In genomic region chr6:26054937-26055669, GRCh38 we compare ENCODE assay signal across 1 cellular context.
TF ChIP-seq lines count a peak whose summit lies in the region.

No MANE protein-coding gene starts in this region.

TF ChIP-seq in K562, 482 proteins besides CTCF, POLR2A, EP300 and RAD21 (continued from another document and continues in another):
- TF ChIP-seq, protein P1, sequence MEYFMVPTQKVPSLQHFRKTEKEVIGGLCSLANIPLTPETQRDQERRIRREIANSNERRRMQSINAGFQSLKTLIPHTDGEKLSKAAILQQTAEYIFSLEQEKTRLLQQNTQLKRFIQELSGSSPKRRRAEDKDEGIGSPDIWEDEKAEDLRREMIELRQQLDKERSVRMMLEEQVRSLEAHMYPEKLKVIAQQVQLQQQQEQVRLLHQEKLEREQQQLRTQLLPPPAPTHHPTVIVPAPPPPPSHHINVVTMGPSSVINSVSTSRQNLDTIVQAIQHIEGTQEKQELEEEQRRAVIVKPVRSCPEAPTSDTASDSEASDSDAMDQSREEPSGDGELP (CRISPR knock-in tag; IDR thresholded peaks at IDR 0.05; ENCODE audit: borderline replicate concordance): peak; percentile 49
- TF ChIP-seq, protein P2, sequence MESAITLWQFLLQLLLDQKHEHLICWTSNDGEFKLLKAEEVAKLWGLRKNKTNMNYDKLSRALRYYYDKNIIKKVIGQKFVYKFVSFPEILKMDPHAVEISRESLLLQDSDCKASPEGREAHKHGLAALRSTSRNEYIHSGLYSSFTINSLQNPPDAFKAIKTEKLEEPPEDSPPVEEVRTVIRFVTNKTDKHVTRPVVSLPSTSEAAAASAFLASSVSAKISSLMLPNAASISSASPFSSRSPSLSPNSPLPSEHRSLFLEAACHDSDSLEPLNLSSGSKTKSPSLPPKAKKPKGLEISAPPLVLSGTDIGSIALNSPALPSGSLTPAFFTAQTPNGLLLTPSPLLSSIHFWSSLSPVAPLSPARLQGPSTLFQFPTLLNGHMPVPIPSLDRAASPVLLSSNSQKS (CRISPR knock-in tag; IDR thresholded peaks at IDR 0.05): peak; percentile 91
- TF ChIP-seq FOXK2 (conservative IDR thresholded peaks at IDR 0.05 in 1 of 2, IDR thresholded peaks at IDR 0.05 in 1 of 2; ENCODE audit: low read depth in 2 of 2) (peak; percentile 52 to 60; a peak in 2 of 4 replicates), TSC22D4 (tag; IDR thresholded peaks at IDR 0.05) (no peak), JUN (IDR thresholded peaks at IDR 0.05; ENCODE audit: borderline replicate concordance, low read depth, low read length) (peak; percentile 22; the same call in 1 of the 2 replicates), JUN (CRISPR knock-in tag; IDR thresholded peaks at IDR 0.05; ENCODE audit: borderline replicate concordance) (no peak), SRSF1 (IDR thresholded peaks at IDR 0.05; ENCODE audit: low read depth, low read length) (no peak), EHMT2 (IDR thresholded peaks at IDR 0.05) (no peak), RBM34 (IDR thresholded peaks at IDR 0.05; ENCODE audit: borderline replicate concordance, insufficient read depth, low read length) (no peak), ZMIZ1 (IDR thresholded peaks at IDR 0.05; ENCODE audit: low read depth in 2 of 2, low read length in 2 of 2) (peak in 1 of 2 experiments; percentile 71; a peak in 2 of 4 replicates), SRSF3 (IDR thresholded peaks at IDR 0.05; ENCODE audit: insufficient read depth, low read length) (no peak), ZC3H11A (IDR thresholded peaks at IDR 0.05; ENCODE audit: low read depth, low read length) (0 out of 2 replicates have a peak, but pooled peaks have one; percentile 41), ZNF57 (CRISPR knock-in tag; IDR thresholded peaks at IDR 0.05) (peak; percentile 82), POLR3A (IDR thresholded peaks at IDR 0.05; ENCODE audit: borderline replicate concordance, extremely low read depth, insufficient read depth, insufficient read length) (no peak), SETDB1 (IDR thresholded peaks at IDR 0.05; ENCODE audit: low read length) (no peak), ZFP36 (IDR thresholded peaks at IDR 0.05; ENCODE audit: low read depth, low read length, partially characterized antibody) (no peak), HEY1 (CRISPR knock-in tag; IDR thresholded peaks at IDR 0.05; ENCODE audit: borderline replicate concordance) (peak; percentile 86; the same call in 1 of the 2 replicates), SLC30A9 (CRISPR knock-in tag; IDR thresholded peaks at IDR 0.05) (no peak), TCF7L2 (IDR thresholded peaks at IDR 0.05; ENCODE audit: low read depth, low read length) (no peak), NR3C1 (CRISPR knock-in tag; IDR thresholded peaks at IDR 0.05) (no peak), ELF2 (CRISPR knock-in tag; IDR thresholded peaks at IDR 0.05) (peak; percentile 81), GATA2 (CRISPR knock-in tag; IDR thresholded peaks at IDR 0.05) (no peak), CBX2 (IDR thresholded peaks at IDR 0.05; ENCODE audit: insufficient read depth, low read length, poor library complexity, severe bottlenecking) (no peak), RFX1 (IDR thresholded peaks at IDR 0.05) (peak; percentile 47; the same call in 1 of the 2 replicates), ZNF408 (CRISPR knock-in tag; IDR thresholded peaks at IDR 0.05; ENCODE audit: low read depth) (no peak), PTRF (tag; IDR thresholded peaks at IDR 0.05) (no peak), ZNF274 (IDR thresholded peaks at IDR 0.05; ENCODE audit: borderline replicate concordance, low read depth, low read length) (no peak), ZBTB7A (IDR thresholded peaks at IDR 0.05; ENCODE audit: borderline replicate concordance, control insufficient read depth, low read depth, low read length) (no peak), ZNF695 (CRISPR knock-in tag; IDR thresholded peaks at IDR 0.05) (peak; percentile 30), ZNF445 (CRISPR knock-in tag; IDR thresholded peaks at IDR 0.05; ENCODE audit: low read depth) (peak; percentile 87), ZFPM2 (CRISPR knock-in tag; IDR thresholded peaks at IDR 0.05) (peak; percentile 94), E4F1 (CRISPR knock-in tag; IDR thresholded peaks at IDR 0.05; ENCODE audit: borderline replicate concordance) (peak; percentile 66; the same call in 1 of the 2 replicates), CEBPG (CRISPR knock-in tag; IDR thresholded peaks at IDR 0.05) (peak; percentile 56; the same call in 1 of the 2 replicates), CEBPG (tag; conservative IDR thresholded peaks at IDR 0.05 in 1 of 2, IDR thresholded peaks at IDR 0.05 in 1 of 2) (no peak), ZKSCAN8 (CRISPR knock-in tag; IDR thresholded peaks at IDR 0.05) (no peak; the same call in 1 of the 2 replicates), POLR2H (tag; IDR thresholded peaks at IDR 0.05; ENCODE audit: low read depth) (peak; percentile 94), MTA3 (IDR thresholded peaks at IDR 0.05; ENCODE audit: borderline replicate concordance) (peak; percentile 73), NUFIP1 (IDR thresholded peaks at IDR 0.05; ENCODE audit: partially characterized antibody) (peak; percentile 29), ESRRB (CRISPR knock-in tag; IDR thresholded peaks at IDR 0.05; ENCODE audit: borderline replicate concordance) (peak; percentile 94), CREBBP (IDR thresholded peaks at IDR 0.05; ENCODE audit: low read depth, low read length) (no peak), HES1 (IDR thresholded peaks at IDR 0.05; ENCODE audit: low read depth) (no peak), MXI1 (IDR thresholded peaks at IDR 0.05; ENCODE audit: low read depth, low read length) (peak; percentile 63), DEAF1 (CRISPR knock-in tag; IDR thresholded peaks at IDR 0.05) (peak; percentile 73), HDAC2 (IDR thresholded peaks at IDR 0.05) (no peak; the same call in 1 of the 2 replicates), LCOR (CRISPR knock-in tag; IDR thresholded peaks at IDR 0.05) (no peak; the same call in 1 of the 2 replicates), CTBP1 (IDR thresholded peaks at IDR 0.05; ENCODE audit: borderline replicate concordance) (no peak; the same call in 1 of the 2 replicates), ZBTB49 (CRISPR knock-in tag; IDR thresholded peaks at IDR 0.05; ENCODE audit: borderline replicate concordance) (no peak), ZNF655 (CRISPR knock-in tag; IDR thresholded peaks at IDR 0.05) (no peak; the same call in 1 of the 2 replicates), SMAD2 (IDR thresholded peaks at IDR 0.05; ENCODE audit: low read depth, low read length) (no peak), RBM15 (IDR thresholded peaks at IDR 0.05; ENCODE audit: insufficient read depth, low read length) (no peak), ZNF24 (IDR thresholded peaks at IDR 0.05) (peak; percentile 68; the same call in 1 of the 2 replicates), ZNF282 (CRISPR knock-in tag; IDR thresholded peaks at IDR 0.05) (no peak)
- TF ChIP-seq, protein P3, sequence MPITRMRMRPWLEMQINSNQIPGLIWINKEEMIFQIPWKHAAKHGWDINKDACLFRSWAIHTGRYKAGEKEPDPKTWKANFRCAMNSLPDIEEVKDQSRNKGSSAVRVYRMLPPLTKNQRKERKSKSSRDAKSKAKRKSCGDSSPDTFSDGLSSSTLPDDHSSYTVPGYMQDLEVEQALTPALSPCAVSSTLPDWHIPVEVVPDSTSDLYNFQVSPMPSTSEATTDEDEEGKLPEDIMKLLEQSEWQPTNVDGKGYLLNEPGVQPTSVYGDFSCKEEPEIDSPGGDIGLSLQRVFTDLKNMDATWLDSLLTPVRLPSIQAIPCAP (CRISPR knock-in tag; IDR thresholded peaks at IDR 0.05; ENCODE audit: borderline replicate concordance): no peak; the same call in 1 of the 2 replicates
